7 cellular contexts compared by ENCODE assay signal in the genomic region with DNA sequence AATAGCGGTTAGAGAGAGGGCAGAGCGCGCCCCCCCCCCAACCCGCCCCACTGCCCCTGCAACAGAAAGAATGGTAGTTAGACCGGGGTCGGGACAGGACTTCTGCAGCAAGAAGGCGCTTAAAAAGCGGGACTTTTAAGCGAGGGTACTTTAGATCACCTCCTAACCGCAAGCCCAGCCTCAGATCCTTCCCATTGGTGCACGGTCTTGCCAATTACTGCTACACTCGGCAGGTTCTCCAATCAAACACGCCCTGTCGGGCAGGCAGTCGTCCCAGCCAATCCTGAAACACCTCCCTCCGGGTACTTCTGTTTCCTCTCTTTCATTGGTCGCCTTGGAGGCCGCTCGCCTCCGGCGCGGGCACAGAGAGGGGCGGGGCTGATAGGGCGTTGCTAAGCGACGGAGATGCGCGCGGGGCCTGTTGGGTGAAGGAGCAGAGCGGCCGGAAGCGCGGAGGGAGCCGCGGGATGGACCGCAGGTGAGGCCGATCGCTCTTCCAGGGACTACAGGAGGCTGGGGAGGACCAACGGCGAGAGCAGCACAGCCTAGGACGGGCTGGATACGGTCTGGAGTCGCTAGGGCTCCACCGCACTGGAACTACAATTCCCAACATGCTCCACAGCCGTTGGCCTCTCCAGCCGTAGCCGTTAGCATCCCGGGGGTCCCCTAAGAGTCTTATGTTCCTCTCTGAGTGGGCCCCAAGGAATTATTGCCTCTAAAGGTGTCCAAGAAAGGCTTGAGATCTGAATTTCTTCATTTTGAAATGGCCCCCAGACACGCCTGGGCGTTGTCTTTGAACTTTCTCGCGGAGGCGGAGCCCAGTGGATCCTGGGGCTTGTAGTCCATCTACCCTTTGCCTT.
A peak's percentile ranks its signal among the peaks of the same experiment; 100 is the strongest.
DNase-seq lines count a peak whose midpoint lies in the region; ATAC-seq, FAIRE-seq and TF ChIP-seq lines count a peak whose summit lies in the region.

A gene (plus strand): TSS at position 428 of the 860 bp plus-strand sequence. CDS start 40 bp downstream, at position 468.

- peak; percentile 98 for ATAC-seq in HG02981 (IDR thresholded peaks at IDR 0.05; ENCODE audit: unreplicated experiment)

- peak within 1 kb of the TSS; percentile 99 for H3K27ac ChIP-seq in rectal smooth muscle tissue (ENCODE audit: low read depth, low read length)

- peak; percentile 96 for DNase-seq in GM18507 (ENCODE audit: extremely low spot score, insufficient read length, low read depth)
- DNase-seq in NCI-H2029 treated with DMSO at 0.1 percent for 48 hours (lab: John Stamatoyannopoulos, UW), result peak; percentile 98
- peak; percentile 95 for DNase-seq in T-helper 9 cell
- DNase-seq in astrocyte of the cerebellum (ENCODE audit: low read depth), result peak; percentile 99
- peak; percentile 99 for DNase-seq in hepatic stellate cell (ENCODE audit: low spot score)

- peak within 1 kb of the TSS; percentile 100 for H3K9ac ChIP-seq in rectal smooth muscle tissue (ENCODE audit: low read length)

- FAIRE-seq in GM18507 (lab: Jason Lieb, UNC), result peak; percentile 100

- no peak for TF ChIP-seq CTCF in astrocyte of the cerebellum (IDR thresholded peaks at IDR 0.05; ENCODE audit: low read depth, low read length, missing control alignments)

- no peaks in the 10 kb centered on the region for H3K27me3 ChIP-seq in rectal smooth muscle tissue (ENCODE audit: control insufficient read depth, insufficient read depth, low read length)

- in situ Hi-C loops in astrocyte of the cerebellum (cut with HindIII; ENCODE audit: low sequenced_read_pairs), result no loop called here

- H3K4me3 ChIP-seq in astrocyte of the cerebellum (ENCODE audit: low read depth, low read length), result peak within 1 kb of the TSS; percentile 94
- peak within 1 kb of the TSS; percentile 100 for H3K4me3 ChIP-seq in rectal smooth muscle tissue (ENCODE audit: low read length)

- H3K36me3 ChIP-seq in rectal smooth muscle tissue (ENCODE audit: control insufficient read depth, insufficient read depth, low read length), result peaks cover 11% of the 10 kb centered on the region

- H3K4me1 ChIP-seq in rectal smooth muscle tissue (ENCODE audit: control insufficient read depth, insufficient read depth, low read length), result peaks cover 13% of the 10 kb centered on the region

Comparison
In these comparisons a context has a peak if more than half of its experiments do, and no peak if none do; other contexts are left out.
1. Peak in every context shown above with its lines: DNase-seq, ATAC-seq, H3K4me3 ChIP-seq and H3K27ac ChIP-seq.